9 cellular contexts compared by ENCODE assay signal in the genomic region with DNA sequence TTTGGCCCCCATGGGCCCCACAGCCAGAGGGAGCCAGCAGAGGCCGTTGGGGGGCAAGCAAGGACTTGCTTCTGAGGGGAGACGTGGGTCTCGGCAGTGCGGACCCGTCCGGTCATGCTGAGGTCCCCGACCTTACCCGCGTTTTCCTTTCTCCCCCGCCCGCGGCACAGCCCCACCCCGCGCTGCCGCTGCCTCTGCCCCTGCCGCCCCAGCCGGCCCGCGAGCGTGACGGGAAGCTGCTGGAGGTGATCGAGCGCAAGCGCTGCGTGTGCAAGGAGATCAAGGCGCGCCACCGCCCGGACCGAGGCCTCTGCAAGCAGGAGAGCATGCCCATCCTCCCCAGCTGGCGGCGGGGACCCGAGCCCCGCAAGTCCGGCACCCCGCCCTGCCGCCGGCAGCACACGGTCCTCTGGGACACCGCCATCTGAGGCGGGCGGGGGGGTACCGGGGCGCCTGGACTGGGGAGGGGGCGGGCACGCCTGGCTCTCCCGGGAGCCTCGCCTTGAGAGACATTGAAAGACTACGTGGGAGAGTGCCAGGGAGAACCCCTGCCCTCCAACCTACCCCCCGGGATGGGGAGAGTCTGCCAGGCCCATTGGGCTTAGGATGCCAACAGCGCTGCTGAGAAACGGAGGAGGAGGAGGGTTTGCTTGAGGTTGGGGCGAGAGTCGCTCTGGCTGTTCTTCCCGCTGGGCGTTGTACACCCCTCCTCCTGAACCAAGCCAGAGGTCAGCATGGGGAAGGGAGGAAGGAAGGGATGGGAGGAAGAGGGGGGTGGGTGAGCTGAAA. TPM values are rescaled to one million over a fixed set of nuclear protein-coding genes. Genes with fewer than 3 reads are reported as not detected.
A peak's percentile ranks its signal among the peaks of the same experiment; 100 is the strongest.
DNase-seq lines count a peak whose midpoint lies in the region; ATAC-seq lines count a peak whose summit lies in the region.
"Had no signal": no experiment of that assay in that cellular context is flagged by ENCODE, and none has a peak within 500 bp of the region (broad histone marks: within the 10 kb centered on the region; RNA-seq: fewer than 3 reads in every experiment).

No MANE protein-coding gene starts in this region.

- peaks cover 5% of the 10 kb centered on the region for H3K36me3 Mint-ChIP-seq in effector memory CD8-positive, alpha-beta T cell (ENCODE audit: insufficient read depth)
- no peaks in the 10 kb centered on the region for H3K36me3 Mint-ChIP-seq in naive B cell

- 4% methylated on average over 56 of the region's 56 CpGs for WGBS in thymus

- no peaks in the 10 kb centered on the region for H3K9me3 Mint-ChIP-seq in effector memory CD8-positive, alpha-beta T cell
- H3K9me3 Mint-ChIP-seq in naive B cell = no peaks in the 10 kb centered on the region

- H3K36me3 ChIP-seq in thymus (ENCODE audit: control insufficient read depth, insufficient read depth) = no peaks in the 10 kb centered on the region
- H3K36me3 ChIP-seq: SJSA1 had no signal

- peak; percentile 90 for ATAC-seq in effector memory CD8-positive, alpha-beta T cell (replicated peaks)
- ATAC-seq in naive B cell (ENCODE audit: low read depth in 2 of 2) (peak; percentile 78 to 89), HG02885 (IDR thresholded peaks at IDR 0.05; ENCODE audit: poor library complexity, unreplicated experiment) (no peak)

- no peak overlapping the region for H3K27ac ChIP-seq in thymus (ENCODE audit: low read depth)
- H3K27ac ChIP-seq: SJSA1 had no signal

- H3K27me3 Mint-ChIP-seq in effector memory CD8-positive, alpha-beta T cell = peaks cover 0 to 4% of the 10 kb centered on the region in 2 donors
- peaks cover 12 to 76% (median 55%) of the 10 kb centered on the region in 3 donors for H3K27me3 Mint-ChIP-seq in naive B cell

- H3K4me1 ChIP-seq in thymus (ENCODE audit: control insufficient read depth, insufficient read depth, low read length) = peaks cover 10% of the 10 kb centered on the region
- H3K4me1 ChIP-seq: SJSA1 had no signal

- H3K4me3 Mint-ChIP-seq in effector memory CD8-positive, alpha-beta T cell = peak overlapping the region; percentile 51 to 66
- peak overlapping the region; percentile 0 to 81 (median 72) for H3K4me3 Mint-ChIP-seq in naive B cell

- peaks cover 27% of the 10 kb centered on the region for H3K27me3 ChIP-seq in thymus (ENCODE audit: control insufficient read depth, insufficient read depth)
- H3K27me3 ChIP-seq: SJSA1 had no signal

- no peaks in the 10 kb centered on the region for H3K9me3 ChIP-seq in thymus (ENCODE audit: control insufficient read depth)
- H3K9me3 ChIP-seq: SJSA1 had no signal

- H3K4me1 Mint-ChIP-seq in effector memory CD8-positive, alpha-beta T cell (ENCODE audit: low read depth in 2 of 2) = peaks cover 6 to 10% of the 10 kb centered on the region in 2 donors
- peaks cover 12 to 16% (median 14%) of the 10 kb centered on the region in 3 donors for H3K4me1 Mint-ChIP-seq in naive B cell

- H3K27ac Mint-ChIP-seq in effector memory CD8-positive, alpha-beta T cell = no peak overlapping the region
- H3K27ac Mint-ChIP-seq in naive B cell = no peak overlapping the region

- peak overlapping the region; percentile 36 for H3K4me3 ChIP-seq in thymus (ENCODE audit: low read length)
- H3K4me3 ChIP-seq: SJSA1 had no signal

- DNase-seq in DMS 273 (lab: John Stamatoyannopoulos, UW; ENCODE audit: unreplicated experiment) (peak; percentile 84), DMS 273 treated with DMSO at 0.1 percent for 48 hours (lab: John Stamatoyannopoulos, UW) (no peak), naive B cell (no peak), dedifferentiated amniotic fluid mesenchymal stem cell (ENCODE audit: extremely low spot score) (no peak)
- DNase-seq in activated CD4-positive, alpha-beta T cell treated with anti-CD3 and anti-CD28 coated beads, Interleukin-2, amount 50 U/mL, for 4 hours = peak; percentile 46 to 47
- DNase-seq in effector memory CD8-positive, alpha-beta T cell = peak in 2 of 3 experiments; percentile 39 to 41

RNA-seq across cellular contexts. Expression of gene NYAP1, which starts 9.9 kb away (rescaled TPM):
- polyA plus RNA-seq in naive B cell (ENCODE audit: low read depth in 6 of 6) (not detected), thymus (0.66 TPM)

RNA-seq across cellular contexts. Expression of gene TSC22D4, which starts 14.7 kb away (rescaled TPM):
- polyA plus RNA-seq in naive B cell (ENCODE audit: low read depth in 6 of 6) = 10 to 100 TPM; 17.5 to 23.6 (median 20.7) TPM
- polyA plus RNA-seq in thymus = 67.7 TPM

RNA-seq across cellular contexts. Expression of gene SPACDR, which starts 29.6 kb away (rescaled TPM):
- polyA plus RNA-seq in naive B cell (ENCODE audit: low read depth in 6 of 6) = under 1 TPM in 1 of 6 donors, not detected in 5; 0.45 TPM
- polyA plus RNA-seq in thymus = 2.4 TPM

RNA-seq across cellular contexts. Expression of gene AGFG2, which starts 45.3 kb away (rescaled TPM):
- polyA plus RNA-seq in naive B cell (ENCODE audit: low read depth in 6 of 6) (1 to 10 TPM in 5 of 6 donors, not detected in 1; 3.1 to 5.9 (median 4.1) TPM), thymus (15.4 TPM)

RNA-seq across cellular contexts. Expression of gene PPP1R35, which starts 57.4 kb away (rescaled TPM):
- polyA plus RNA-seq in naive B cell (ENCODE audit: low read depth in 6 of 6) (10 to 100 TPM; 21.8 to 46.8 (median 27.5) TPM), thymus (107 TPM)

Comparison
In these comparisons a context has a peak if more than half of its experiments do, and no peak if none do; other contexts are left out.
1. DNase-seq: peak in DMS 273 (single experiment), activated CD4-positive, alpha-beta T cell treated with anti-CD3 and anti-CD28 coated beads, Interleukin-2, amount 50 U/mL, for 4 hours (2 of 2) and effector memory CD8-positive, alpha-beta T cell (2 of 3); none in DMS 273 treated with DMSO at 0.1 percent for 48 hours (single experiment), naive B cell (single experiment) and dedifferentiated amniotic fluid mesenchymal stem cell (single experiment).